Comparison of ENCODE assay signal across 1 cellular context in the genomic region with DNA sequence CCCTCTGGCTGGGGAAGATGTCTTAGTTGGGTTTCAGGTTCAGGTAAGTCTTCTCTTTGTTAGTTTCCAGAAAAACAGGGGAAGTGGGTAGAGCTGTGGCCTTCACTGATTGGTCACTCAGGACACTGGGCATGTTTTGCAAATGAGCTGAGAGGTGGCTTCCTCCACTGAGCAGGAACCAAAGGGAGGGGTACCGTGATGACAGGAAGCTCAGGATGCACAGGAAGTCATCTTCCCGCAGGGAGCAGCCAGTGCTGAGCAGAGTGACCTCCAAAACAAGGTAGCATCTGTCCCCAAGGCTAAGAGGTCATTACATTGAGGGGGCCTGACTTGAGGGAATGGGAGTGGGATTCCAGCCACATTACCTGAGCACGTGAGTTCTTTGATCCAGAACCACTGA.
TF ChIP-seq lines count a peak whose summit lies in the region.

No MANE protein-coding gene starts in this region.

TF ChIP-seq in HEK293, 187 proteins besides CTCF, POLR2A, EP300 and RAD21 (continued from another document):
- TF ChIP-seq, protein P1, sequence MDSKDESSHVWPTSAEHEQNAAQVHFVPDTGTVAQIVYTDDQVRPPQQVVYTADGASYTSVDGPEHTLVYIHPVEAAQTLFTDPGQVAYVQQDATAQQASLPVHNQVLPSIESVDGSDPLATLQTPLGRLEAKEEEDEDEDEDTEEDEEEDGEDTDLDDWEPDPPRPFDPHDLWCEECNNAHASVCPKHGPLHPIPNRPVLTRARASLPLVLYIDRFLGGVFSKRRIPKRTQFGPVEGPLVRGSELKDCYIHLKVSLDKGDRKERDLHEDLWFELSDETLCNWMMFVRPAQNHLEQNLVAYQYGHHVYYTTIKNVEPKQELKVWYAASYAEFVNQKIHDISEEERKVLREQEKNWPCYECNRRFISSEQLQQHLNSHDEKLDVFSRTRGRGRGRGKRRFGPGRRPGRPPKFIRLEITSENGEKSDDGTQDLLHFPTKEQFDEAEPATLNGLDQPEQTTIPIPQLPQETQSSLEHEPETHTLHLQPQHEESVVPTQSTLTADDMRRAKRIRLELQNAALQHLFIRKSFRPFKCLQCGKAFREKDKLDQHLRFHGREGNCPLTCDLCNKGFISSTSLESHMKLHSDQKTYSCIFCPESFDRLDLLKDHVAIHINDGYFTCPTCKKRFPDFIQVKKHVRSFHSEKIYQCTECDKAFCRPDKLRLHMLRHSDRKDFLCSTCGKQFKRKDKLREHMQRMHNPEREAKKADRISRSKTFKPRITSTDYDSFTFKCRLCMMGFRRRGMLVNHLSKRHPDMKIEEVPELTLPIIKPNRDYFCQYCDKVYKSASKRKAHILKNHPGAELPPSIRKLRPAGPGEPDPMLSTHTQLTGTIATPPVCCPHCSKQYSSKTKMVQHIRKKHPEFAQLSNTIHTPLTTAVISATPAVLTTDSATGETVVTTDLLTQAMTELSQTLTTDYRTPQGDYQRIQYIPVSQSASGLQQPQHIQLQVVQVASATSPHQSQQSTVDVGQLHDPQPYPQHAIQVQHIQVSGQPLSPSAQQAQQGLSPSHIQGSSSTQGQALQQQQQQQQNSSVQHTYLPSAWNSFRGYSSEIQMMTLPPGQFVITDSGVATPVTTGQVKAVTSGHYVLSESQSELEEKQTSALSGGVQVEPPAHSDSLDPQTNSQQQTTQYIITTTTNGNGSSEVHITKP (tag by site-specific recombination; IDR thresholded peaks at IDR 0.05): peak; percentile 64; the same call in 1 of the 2 replicates
- TF ChIP-seq ZNF600 (tag by site-specific recombination; IDR thresholded peaks at IDR 0.05) (peak; percentile 32; the same call in 1 of the 2 replicates), BCL11A (tag by site-specific recombination; IDR thresholded peaks at IDR 0.05; ENCODE audit: low read depth) (no peak), ZNF239 (tag by site-specific recombination; IDR thresholded peaks at IDR 0.05) (no peak), YY1 (tag by site-specific recombination; IDR thresholded peaks at IDR 0.05) (no peak)
